ENCODE assay signal across 9 cellular contexts in genomic region chr15:50358805-50359204, GRCh38.
DNase-seq lines count a peak whose midpoint lies in the region; ATAC-seq, FAIRE-seq and TF ChIP-seq lines count a peak whose summit lies in the region.
"Had no signal": no experiment of that assay in that cellular context is flagged by ENCODE, and none has a peak within 500 bp of the region (broad histone marks: within the 10 kb centered on the region; RNA-seq: fewer than 3 reads in every experiment).

No MANE protein-coding gene starts in this region.

- ATAC-seq in GM19324 (IDR thresholded peaks at IDR 0.05; ENCODE audit: low FRiP score, unreplicated experiment), result no peak
- ATAC-seq in HG03571 (IDR thresholded peaks at IDR 0.05; ENCODE audit: unreplicated experiment), result no peak

- DNase-seq in DMS 273 (lab: John Stamatoyannopoulos, UW; ENCODE audit: unreplicated experiment) (peak; percentile 43), DMS 273 treated with DMSO at 0.1 percent for 48 hours (lab: John Stamatoyannopoulos, UW) (no peak), HTR-8/SVneo (ENCODE audit: insufficient read length, low spot score) (peak; percentile 49), iPS-NIHi7 (ENCODE audit: extremely low spot score) (peak; percentile 58), NCI-H510A treated with DMSO at 0.1 percent for 48 hours (lab: John Stamatoyannopoulos, UW) (no peak)

- no peak for FAIRE-seq in HTR-8/SVneo (lab: Jason Lieb, UNC)
- FAIRE-seq: A204.1 had no signal

- peak; percentile 30 for TF ChIP-seq CTCF in WI38 (IDR thresholded peaks at IDR 0.05; ENCODE audit: low read depth, low read length)

- H3K4me3 ChIP-seq in WI38 (ENCODE audit: low read depth, low read length), result no peak overlapping the region

Comparison
In these comparisons a context has a peak if more than half of its experiments do, and no peak if none do; other contexts are left out.
1. DNase-seq: peak in DMS 273 (single experiment), HTR-8/SVneo (single experiment) and iPS-NIHi7 (single experiment); none in DMS 273 treated with DMSO at 0.1 percent for 48 hours (single experiment) and NCI-H510A treated with DMSO at 0.1 percent for 48 hours (single experiment).